In the genomic region with DNA sequence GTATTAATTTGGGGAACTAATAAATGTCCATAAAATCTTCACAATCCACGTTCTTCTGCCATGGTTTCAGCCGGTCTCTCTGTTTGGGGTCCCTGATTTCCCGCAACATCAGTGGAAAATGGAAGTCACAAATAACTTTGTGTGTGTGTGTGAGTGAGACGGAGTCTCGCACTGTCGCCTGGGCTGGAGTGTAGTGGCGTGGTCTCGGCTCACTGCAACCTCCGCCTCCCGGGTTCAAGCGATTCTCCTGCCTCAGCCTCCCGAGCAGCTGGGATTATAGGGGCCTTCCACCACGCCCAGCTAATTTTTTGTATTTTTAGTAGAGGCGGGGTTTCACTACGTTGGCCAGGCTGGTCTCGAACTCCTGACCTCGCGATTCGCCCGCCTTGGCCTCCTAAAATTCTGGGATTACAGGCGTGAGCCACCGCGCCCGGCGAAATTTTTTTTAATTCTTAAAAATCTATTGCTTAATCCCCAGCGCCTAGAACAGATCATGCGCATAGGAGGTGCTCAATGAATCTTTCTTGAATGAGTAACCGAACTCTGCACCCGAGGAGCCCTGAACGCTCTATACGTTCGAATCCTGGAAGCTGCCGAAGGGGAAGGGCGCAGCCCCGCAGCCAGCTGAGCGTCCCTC, we compare ENCODE assay signal across 8 cellular contexts. TPM values are rescaled to one million over a fixed set of nuclear protein-coding genes. Genes with fewer than 3 reads are reported as not detected.
DNase-seq lines count a peak whose midpoint lies in the region; ATAC-seq and TF ChIP-seq lines count a peak whose summit lies in the region.
"Not testable (repeated sequence)": the region's sequence is repeated elsewhere in the genome, so short reads cannot be mapped to it uniquely, and the experiment has no call there.

No MANE protein-coding gene starts in this region.

- TF ChIP-seq CTCF in fibroblast of pulmonary artery (IDR thresholded peaks at IDR 0.05; ENCODE audit: low read length, missing control alignments) = not testable (repeated sequence)

- peak overlapping the region; percentile 94 for H3K27ac ChIP-seq in CD8-positive, alpha-beta memory T cell (ENCODE audit: low read depth, low read length)
- H3K27ac ChIP-seq in muscle layer of colon (ENCODE audit: low read depth, low read length) = peak overlapping the region; percentile 97

- H3K4me3 Mint-ChIP-seq in CD8-positive, alpha-beta memory T cell = peak overlapping the region; percentile 92 to 99 (median 96)
- H3K4me3 Mint-ChIP-seq in activated naive CD8-positive, alpha-beta T cell treated with anti-CD3 and anti-CD28 coated beads for 36 hours = peak overlapping the region; percentile 97

- H3K9me3 ChIP-seq in CD8-positive, alpha-beta memory T cell (ENCODE audit: low read length); muscle layer of colon (ENCODE audit: low read length): not testable (repeated sequence)

- POLR2A ChIA-PET in CD8-positive, alpha-beta memory T cell (lab: Charles Lee) = interaction anchor here (3.4 kb wide), 1 partner anchor 11 kb away, joined by 14 read pairs; no protein-coding TSS in a partner anchor

- H3K9me3 Mint-ChIP-seq in CD8-positive, alpha-beta memory T cell; activated naive CD8-positive, alpha-beta T cell treated with anti-CD3 and anti-CD28 coated beads for 36 hours: not testable (repeated sequence)

- H3K36me3 ChIP-seq in CD8-positive, alpha-beta memory T cell (ENCODE audit: insufficient read depth, low read length) = peaks cover 17% of the 10 kb centered on the region
- H3K36me3 ChIP-seq in muscle layer of colon (ENCODE audit: insufficient read depth, low read length) = peaks cover 13% of the 10 kb centered on the region

- peak overlapping the region; percentile 84 for H3K4me3 ChIP-seq in CD8-positive, alpha-beta memory T cell (ENCODE audit: low read length)
- H3K4me3 ChIP-seq in fibroblast of pulmonary artery (replicated peaks; ENCODE audit: low read depth, low read length) (peak overlapping the region; percentile 96), muscle layer of colon (ENCODE audit: low read depth in 1 of 2, low read length in 2 of 2) (peak overlapping the region; percentile 80 to 93)

- H3K4me1 ChIP-seq in CD8-positive, alpha-beta memory T cell (ENCODE audit: insufficient read depth, low read length) = peaks cover 18% of the 10 kb centered on the region
- H3K4me1 ChIP-seq in muscle layer of colon (ENCODE audit: insufficient read depth, low read length) = peaks cover 16% of the 10 kb centered on the region

- not testable (repeated sequence) for H3K27me3 ChIP-seq in CD8-positive, alpha-beta memory T cell (ENCODE audit: insufficient read depth, low read length, poor library complexity, severe bottlenecking); muscle layer of colon (ENCODE audit: control insufficient read depth in 1 of 2, insufficient read depth in 2 of 2, low read length in 2 of 2)

- peaks cover 0 to 39% (median 5%) of the 10 kb centered on the region in 3 donors for H3K36me3 Mint-ChIP-seq in CD8-positive, alpha-beta memory T cell
- not testable (repeated sequence) for H3K36me3 Mint-ChIP-seq in activated naive CD8-positive, alpha-beta T cell treated with anti-CD3 and anti-CD28 coated beads for 36 hours

- H3K27ac Mint-ChIP-seq in CD8-positive, alpha-beta memory T cell = peak overlapping the region; percentile 93 to 99 (median 97)
- H3K27ac Mint-ChIP-seq in activated naive CD8-positive, alpha-beta T cell treated with anti-CD3 and anti-CD28 coated beads for 36 hours = peak overlapping the region; percentile 89

- not testable (repeated sequence) for H3K27me3 Mint-ChIP-seq in CD8-positive, alpha-beta memory T cell; activated naive CD8-positive, alpha-beta T cell treated with anti-CD3 and anti-CD28 coated beads for 36 hours

- not testable (repeated sequence) for DNase-seq in CD8-positive, alpha-beta memory T cell; activated naive CD8-positive, alpha-beta T cell treated with anti-CD3 and anti-CD28 coated beads for 36 hours
- DNase-seq in HT-29 (ENCODE audit: low spot score) (peak; percentile 72), RPMI8226 (peak; percentile 64), fibroblast of pulmonary artery (ENCODE audit: low read depth) (peak; percentile 84)
- DNase-seq in stimulated activated naive CD4-positive, alpha-beta T cell treated with Interleukin-2 at 50 U/mL for 16 hours (lab: John Stamatoyannopoulos, UW) = peak; percentile 53

- H3K4me1 Mint-ChIP-seq in CD8-positive, alpha-beta memory T cell = peaks cover 36 to 51% (median 51%) of the 10 kb centered on the region in 3 donors
- H3K4me1 Mint-ChIP-seq in activated naive CD8-positive, alpha-beta T cell treated with anti-CD3 and anti-CD28 coated beads for 36 hours = peaks cover 30% of the 10 kb centered on the region

- CTCF ChIA-PET in CD8-positive, alpha-beta memory T cell (lab: Charles Lee) = interaction anchor here (1.0 to 2.3 kb wide), 6 partner anchors 11 to 68 kb away, joined by 3 to 10 read pairs (median 4); a partner anchor contains a TSS

- peak overlapping the region; percentile 82 for H3K9ac ChIP-seq in muscle layer of colon (ENCODE audit: low read length)

- peak; percentile 10 for ATAC-seq in GM21717 (IDR thresholded peaks at IDR 0.05; ENCODE audit: unreplicated experiment)

RNA-seq across cellular contexts. Expression of a gene that starts 0.7 kb away (rescaled TPM):
- total RNA-seq in CD8-positive, alpha-beta memory T cell = 100 to 1,000 TPM; 179 to 198 TPM
- polyA plus RNA-seq in CD8-positive, alpha-beta memory T cell = 345 TPM
- total RNA-seq in HT-29 (2014; rRNA removed; shearing (Covaris generic)) = 127 and 169 TPM in 2 replicates
- 100 to 1,000 TPM; 185 to 189 TPM for total RNA-seq in activated naive CD8-positive, alpha-beta T cell treated with anti-CD3 and anti-CD28 coated beads for 36 hours

RNA-seq across cellular contexts. Expression of a gene that starts 1.0 kb away (rescaled TPM):
- total RNA-seq in CD8-positive, alpha-beta memory T cell = 10 to 100 TPM; 22.2 to 23.8 TPM
- polyA plus RNA-seq in CD8-positive, alpha-beta memory T cell = 8.0 TPM
- 8.9 and 9.2 TPM in 2 replicates for total RNA-seq in HT-29 (2014; rRNA removed; shearing (Covaris generic))
- total RNA-seq in activated naive CD8-positive, alpha-beta T cell treated with anti-CD3 and anti-CD28 coated beads for 36 hours = 10 to 100 TPM; 14.1 to 14.7 TPM

RNA-seq across cellular contexts. Expression of a gene that starts 33.6 kb away (rescaled TPM):
- 10 to 100 TPM; 65.5 to 68.8 TPM for total RNA-seq in CD8-positive, alpha-beta memory T cell
- polyA plus RNA-seq in CD8-positive, alpha-beta memory T cell = 48.0 TPM
- total RNA-seq in HT-29 (2014; rRNA removed; shearing (Covaris generic)) = 61.7 and 66.4 TPM in 2 replicates
- total RNA-seq in activated naive CD8-positive, alpha-beta T cell treated with anti-CD3 and anti-CD28 coated beads for 36 hours = 10 to 100 TPM; 64.4 to 69.0 TPM

RNA-seq across cellular contexts. Expression of a gene that starts 41.7 kb away (rescaled TPM):
- 1 to 10 TPM; 1.3 to 1.9 TPM for total RNA-seq in CD8-positive, alpha-beta memory T cell
- polyA plus RNA-seq in CD8-positive, alpha-beta memory T cell = 0.82 TPM
- 231 and 264 TPM in 2 replicates for total RNA-seq in HT-29 (2014; rRNA removed; shearing (Covaris generic))
- total RNA-seq in activated naive CD8-positive, alpha-beta T cell treated with anti-CD3 and anti-CD28 coated beads for 36 hours = 1 to 10 TPM; 2.1 TPM

RNA-seq across cellular contexts. Expression of a gene that starts 58.6 kb away (rescaled TPM):
- 1 to 10 TPM; 1.5 to 1.7 TPM for total RNA-seq in CD8-positive, alpha-beta memory T cell
- polyA plus RNA-seq in CD8-positive, alpha-beta memory T cell = 0.06 TPM
- total RNA-seq in HT-29 (2014; rRNA removed; shearing (Covaris generic)) = 10.2 and 10.6 TPM in 2 replicates
- 1 to 10 TPM in 1 of 2 experiments, under 1 TPM in 1; 0.74 to 1.2 TPM for total RNA-seq in activated naive CD8-positive, alpha-beta T cell treated with anti-CD3 and anti-CD28 coated beads for 36 hours
